Comparison of ENCODE assay signal across 1 cellular context in genomic region chrY:7471976-7472375, GRCh38.
TF ChIP-seq lines count a peak whose summit lies in the region.

No MANE protein-coding gene starts in this region.

TF ChIP-seq in GM23338, 12 proteins besides CTCF, POLR2A, EP300 and RAD21 (continued from another document):
- TF ChIP-seq EZH2 (IDR thresholded peaks at IDR 0.05; ENCODE audit: low read depth, unreplicated experiment) = no peak
- no peak for TF ChIP-seq ZNF462 (CRISPR knock-in tag; IDR thresholded peaks at IDR 0.05)
- no peak for TF ChIP-seq CREB1 (CRISPR knock-in tag; IDR thresholded peaks at IDR 0.05; ENCODE audit: low read depth)
- no peak for TF ChIP-seq ZNF114 (CRISPR knock-in tag; IDR thresholded peaks at IDR 0.05)
- no peak for TF ChIP-seq EZH2phosphoT487 (IDR thresholded peaks at IDR 0.05; ENCODE audit: unreplicated experiment)
- TF ChIP-seq STAT1 (IDR thresholded peaks at IDR 0.05; ENCODE audit: unreplicated experiment) = no peak
- TF ChIP-seq REST (IDR thresholded peaks at IDR 0.05; ENCODE audit: unreplicated experiment) = no peak
- no peak for TF ChIP-seq POLR2AphosphoS5 (IDR thresholded peaks at IDR 0.05; ENCODE audit: low read depth)
